In genomic region chr6:125307964-125308615, GRCh38 we compare ENCODE assay signal across 23 cellular contexts. TPM values are rescaled to one million over a fixed set of nuclear protein-coding genes. Genes with fewer than 3 reads are reported as not detected.
DNase-seq lines count a peak whose midpoint lies in the region; FAIRE-seq and TF ChIP-seq lines count a peak whose summit lies in the region.
"Had no signal": no experiment of that assay in that cellular context is flagged by ENCODE, and none has a peak within 500 bp of the region (broad histone marks: within the 10 kb centered on the region; RNA-seq: fewer than 3 reads in every experiment).

No MANE protein-coding gene starts in this region.

- H3K4me3 ChIP-seq in astrocyte (ENCODE audit: insufficient read depth, low read depth, low read length) (no peak overlapping the region), parathyroid adenoma (ENCODE audit: low read depth, low read length) (no peak overlapping the region), WERI-Rb-1 (ENCODE audit: low read depth, low read length) (no peak overlapping the region)
- H3K4me3 ChIP-seq: cardiac muscle cell, lower lobe of right lung, spleen, stomach, tibial nerve had no signal

- TF ChIP-seq CTCF in astrocyte (IDR thresholded peaks at IDR 0.05; ENCODE audit: insufficient read depth, low read depth, low read length) (no peak), parathyroid adenoma (IDR thresholded peaks at IDR 0.05) (no peak), WERI-Rb-1 (IDR thresholded peaks at IDR 0.05; ENCODE audit: low read depth, low read length) (no peak)

- no peaks in the 10 kb centered on the region for H3K36me3 Mint-ChIP-seq in astrocyte (ENCODE audit: low read depth, unreplicated experiment)

- H3K4me1 ChIP-seq in astrocyte (ENCODE audit: insufficient read depth, low read length) (no peaks in the 10 kb centered on the region), parathyroid adenoma (peaks cover 8% of the 10 kb centered on the region)
- H3K4me1 ChIP-seq: lower lobe of right lung had no signal

- H3K4me3 Mint-ChIP-seq in astrocyte (ENCODE audit: unreplicated experiment): no peak overlapping the region
- H3K4me3 Mint-ChIP-seq: activated CD8-positive, alpha-beta T cell treated with anti-CD3 and anti-CD28 coated beads for 36 hours; dendritic cell treated with granulocyte-macrophage colony-stimulating factor and Interleukin-4, amounts not matched to agents 40 ng/mL and 50 ng/mL, for 4 days; neural crest cell had no signal

- DNase-seq in EH (ENCODE audit: low read depth): peak; percentile 83
- peak; percentile 48 for DNase-seq in LoVo (ENCODE audit: low spot score)
- no peak for DNase-seq in astrocyte (ENCODE audit: low read depth)
- DNase-seq in SHP77 (lab: John Stamatoyannopoulos, UW): no peak
- no peak for DNase-seq in NCI-H1694 treated with DMSO at 0.1 percent for 48 hours (lab: John Stamatoyannopoulos, UW)
- no peak for DNase-seq in NCI-H82 treated with DMSO at 0.1 percent for 48 hours (lab: John Stamatoyannopoulos, UW; ENCODE audit: unreplicated experiment)
- DNase-seq in WERI-Rb-1: no peak
- DNase-seq: activated CD8-positive, alpha-beta T cell treated with anti-CD3 and anti-CD28 coated beads for 36 hours; activated naive CD4-positive, alpha-beta T cell; H7; lower lobe of right lung; NCI-H1930; NCI-H510A; RPMI8226; SK-N-SH; spleen; stimulated activated CD4-positive, alpha-beta T cell treated with anti-CD3 and anti-CD28 coated beads, Interleukin-4, amount 100 ng/mL, for 1 hour; stomach had no signal

- H3K4me2 ChIP-seq in astrocyte (ENCODE audit: low read length) (no peak overlapping the region), parathyroid adenoma (ENCODE audit: low read length) (peak overlapping the region; percentile 20)
- H3K4me2 ChIP-seq: SK-N-SH had no signal

- H3K9me3 Mint-ChIP-seq in astrocyte (ENCODE audit: unreplicated experiment): peaks cover 8% of the 10 kb centered on the region
- H3K9me3 Mint-ChIP-seq: activated CD8-positive, alpha-beta T cell treated with anti-CD3 and anti-CD28 coated beads for 36 hours; dendritic cell treated with granulocyte-macrophage colony-stimulating factor and Interleukin-4, amounts not matched to agents 40 ng/mL and 50 ng/mL, for 4 days had no signal

- H3K27me3 ChIP-seq in astrocyte (ENCODE audit: insufficient read depth, low read length): no peaks in the 10 kb centered on the region
- H3K27me3 ChIP-seq in parathyroid adenoma (ENCODE audit: control insufficient read depth, insufficient read depth, low read length): no peaks in the 10 kb centered on the region
- peaks cover 21% of the 10 kb centered on the region for H3K27me3 ChIP-seq in WERI-Rb-1 (ENCODE audit: insufficient read depth, low read depth, severe bottlenecking)
- H3K27me3 ChIP-seq: cardiac muscle cell, stomach, tibial nerve had no signal

- FAIRE-seq in astrocyte (lab: Jason Lieb, UNC): peak; percentile 5

- no peak overlapping the region for H3K27ac ChIP-seq in astrocyte (ENCODE audit: low read depth, low read length)
- H3K27ac ChIP-seq in parathyroid adenoma: no peak overlapping the region
- H3K27ac ChIP-seq in WERI-Rb-1: no peak overlapping the region
- H3K27ac ChIP-seq: cardiac muscle cell, lower lobe of right lung, spleen, stomach, tibial nerve had no signal

- H3K36me3 ChIP-seq in astrocyte (ENCODE audit: insufficient read depth, low read length) (no peaks in the 10 kb centered on the region), parathyroid adenoma (ENCODE audit: control insufficient read depth, insufficient read depth, low read length) (no peaks in the 10 kb centered on the region), WERI-Rb-1 (no peaks in the 10 kb centered on the region)
- H3K36me3 ChIP-seq: cardiac muscle cell, lower lobe of right lung, spleen, stomach, tibial nerve had no signal

- peaks cover 11% of the 10 kb centered on the region for H3K4me1 Mint-ChIP-seq in astrocyte (ENCODE audit: low read depth, unreplicated experiment)

- H4K20me1 ChIP-seq in astrocyte (ENCODE audit: insufficient read depth, low read length): no peaks in the 10 kb centered on the region

- H3K9me3 ChIP-seq in astrocyte (ENCODE audit: insufficient read depth, low read depth, low read length) (no peaks in the 10 kb centered on the region), parathyroid adenoma (ENCODE audit: control insufficient read depth, low read length) (no peaks in the 10 kb centered on the region), WERI-Rb-1 (ENCODE audit: severe bottlenecking) (peaks cover 12% of the 10 kb centered on the region)
- H3K9me3 ChIP-seq: lower lobe of right lung, SK-N-SH, stomach had no signal

- no peak overlapping the region for H2AFZ ChIP-seq in astrocyte (ENCODE audit: low read depth, low read length)
- H2AFZ ChIP-seq in parathyroid adenoma: no peak overlapping the region

- no peaks in the 10 kb centered on the region for H3K79me2 ChIP-seq in astrocyte (ENCODE audit: insufficient read depth, low read length)
- no peaks in the 10 kb centered on the region for H3K79me2 ChIP-seq in parathyroid adenoma

- H3K27me3 Mint-ChIP-seq in astrocyte (ENCODE audit: low read depth, unreplicated experiment): peaks cover 3% of the 10 kb centered on the region

- H3K9ac ChIP-seq in astrocyte (ENCODE audit: low read length) (no peak overlapping the region), parathyroid adenoma (no peak overlapping the region)
- H3K9ac ChIP-seq: SK-N-SH had no signal

- H3K27ac Mint-ChIP-seq in astrocyte (ENCODE audit: unreplicated experiment): no peak overlapping the region
- H3K27ac Mint-ChIP-seq: activated CD8-positive, alpha-beta T cell treated with anti-CD3 and anti-CD28 coated beads for 36 hours; dendritic cell treated with granulocyte-macrophage colony-stimulating factor and Interleukin-4, amounts not matched to agents 40 ng/mL and 50 ng/mL, for 4 days had no signal

RNA-seq across cellular contexts. Expression of gene HDDC2, which starts 6.3 kb away (rescaled TPM):
- 53.5 and 59.5 TPM in 2 replicates for total RNA-seq in astrocyte

Comparison
In these comparisons a context has a peak if more than half of its experiments do, and no peak if none do; other contexts are left out.
1. DNase-seq: peak in EH (single experiment) and LoVo (single experiment); none in astrocyte (single experiment), SHP77 (0 of 2), NCI-H1694 treated with DMSO at 0.1 percent for 48 hours (single experiment), NCI-H82 treated with DMSO at 0.1 percent for 48 hours (single experiment) and WERI-Rb-1 (single experiment).